Comparison of ENCODE assay signal across 9 cellular contexts in the genomic region with DNA sequence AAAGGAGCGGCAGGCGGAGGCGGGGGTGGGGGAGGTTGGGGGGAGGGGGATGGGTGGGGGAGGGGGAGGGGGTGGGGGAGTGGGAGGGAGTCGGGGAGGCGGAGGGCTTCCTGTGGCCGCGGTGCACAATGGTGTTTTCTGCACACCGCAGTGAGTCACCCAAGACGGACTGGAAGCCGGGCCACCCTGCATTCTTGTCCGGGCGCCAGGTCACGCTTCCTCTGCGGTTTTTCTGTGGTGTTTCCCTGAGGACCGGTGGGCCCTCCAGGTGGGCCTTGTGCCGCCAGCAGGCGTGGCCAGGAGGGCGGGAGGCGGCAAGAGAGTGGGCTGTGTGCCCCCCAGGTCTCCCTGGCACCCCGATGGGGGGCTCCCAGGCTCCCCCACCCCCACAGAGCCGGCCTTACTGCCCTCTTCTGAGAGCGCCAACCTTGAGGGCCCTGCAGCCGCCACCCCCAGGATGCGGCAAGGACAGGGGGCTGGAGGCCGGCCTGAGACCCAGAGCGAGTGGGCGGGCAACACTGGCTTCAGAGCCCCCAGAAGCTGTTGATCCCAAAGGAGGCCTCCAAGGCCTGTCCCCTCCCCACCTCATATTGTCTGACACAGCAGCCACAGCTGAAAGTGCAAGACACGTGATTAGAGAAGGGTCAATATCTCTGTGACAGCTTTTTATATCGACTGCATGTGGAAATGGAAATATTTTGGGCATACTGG. TPM values are rescaled to one million over a fixed set of nuclear protein-coding genes. Genes with fewer than 3 reads are reported as not detected.
A peak's percentile ranks its signal among the peaks of the same experiment; 100 is the strongest.
DNase-seq lines count a peak whose midpoint lies in the region; ATAC-seq, FAIRE-seq and TF ChIP-seq lines count a peak whose summit lies in the region.
"Had no signal": no experiment of that assay in that cellular context is flagged by ENCODE, and none has a peak within 500 bp of the region (broad histone marks: within the 10 kb centered on the region; RNA-seq: fewer than 3 reads in every experiment).

No MANE protein-coding gene starts in this region.

- H3K9me3 ChIP-seq in naive thymus-derived CD4-positive, alpha-beta T cell (ENCODE audit: control insufficient read depth in 2 of 3, low read length in 3 of 3): no peaks in the 10 kb centered on the region

- CTCF ChIA-PET in naive thymus-derived CD4-positive, alpha-beta T cell (lab: Charles Lee): no interaction called here

- intact Hi-C loops in naive thymus-derived CD4-positive, alpha-beta T cell (cut with micrococcal nuclease): no loop called here

- peak overlapping the region in 2 of 10 donors; percentile 33 to 56 for H3K4me3 Mint-ChIP-seq in naive thymus-derived CD4-positive, alpha-beta T cell

- H3K4me1 Mint-ChIP-seq in naive thymus-derived CD4-positive, alpha-beta T cell: peaks cover 0 to 17% (median 5%) of the 10 kb centered on the region in 7 donors

- H3K9me3 Mint-ChIP-seq in naive thymus-derived CD4-positive, alpha-beta T cell: no peaks in the 10 kb centered on the region

- TF ChIP-seq CTCF in D721Med (IDR thresholded peaks at IDR 0.05; ENCODE audit: insufficient read depth, missing control alignments): no peak

- H3K36me3 Mint-ChIP-seq in naive thymus-derived CD4-positive, alpha-beta T cell: peaks cover 0 to 6% (median 0%) of the 10 kb centered on the region in 5 donors

- no peaks in the 10 kb centered on the region for H3K36me3 ChIP-seq in naive thymus-derived CD4-positive, alpha-beta T cell (ENCODE audit: control insufficient read depth in 2 of 3, insufficient read depth in 3 of 3, low read length in 3 of 3)

- no peak overlapping the region for H3K4me3 ChIP-seq in naive thymus-derived CD4-positive, alpha-beta T cell (ENCODE audit: low read length)

- ATAC-seq in naive thymus-derived CD4-positive, alpha-beta T cell: peak; percentile 55

- peak; percentile 20 for DNase-seq in stimulated activated naive CD4-positive, alpha-beta T cell treated with Interleukin-2 at 50 U/mL for 16 hours (lab: John Stamatoyannopoulos, UW)
- no peak for DNase-seq in stimulated activated naive CD4-positive, alpha-beta T cell (lab: John Stamatoyannopoulos, UW)
- DNase-seq in RPMI7951 (ENCODE audit: low read depth) (peak; percentile 88), dermis blood vessel endothelial cell (peak; percentile 97), cerebellar nuclear complex (lab: John Stamatoyannopoulos, UW) (no peak), D721Med (ENCODE audit: insufficient read length, low spot score) (no peak), DMS153 treated with DMSO at 0.1 percent for 48 hours (lab: John Stamatoyannopoulos, UW; ENCODE audit: unreplicated experiment) (no peak)
- DNase-seq in naive thymus-derived CD4-positive, alpha-beta T cell: peak in 1 of 9 donors; percentile 47

- no peaks in the 10 kb centered on the region for H3K27me3 ChIP-seq in naive thymus-derived CD4-positive, alpha-beta T cell (ENCODE audit: control insufficient read depth in 2 of 2, insufficient read depth in 2 of 2, low read length in 2 of 2)

- H3K27me3 Mint-ChIP-seq in naive thymus-derived CD4-positive, alpha-beta T cell: no peaks in the 10 kb centered on the region

- peaks cover 3% of the 10 kb centered on the region in 2 donors for H3K4me1 ChIP-seq in naive thymus-derived CD4-positive, alpha-beta T cell (ENCODE audit: control insufficient read depth in 2 of 2, insufficient read depth in 2 of 2, low read length in 2 of 2)

- no peak overlapping the region for H3K27ac ChIP-seq in naive thymus-derived CD4-positive, alpha-beta T cell (ENCODE audit: low read depth, low read length)

- no peak overlapping the region for H3K27ac Mint-ChIP-seq in naive thymus-derived CD4-positive, alpha-beta T cell

- no peak for FAIRE-seq in D721Med (lab: Jason Lieb, UNC)
- FAIRE-seq: G401.6 had no signal

- POLR2A ChIA-PET in naive thymus-derived CD4-positive, alpha-beta T cell (lab: Charles Lee): interaction anchor here (0.7 kb wide), 1 partner anchor 11 kb away, joined by 5 read pairs; no protein-coding TSS in a partner anchor

RNA-seq across cellular contexts. Expression of gene EXD3, which starts 11.1 kb away (rescaled TPM):
- 0.24 and 1.3 TPM in 2 replicates for total RNA-seq in RPMI7951 (2014; rRNA removed; shearing (Covaris generic))
- total RNA-seq in dermis blood vessel endothelial cell: 32.9 and 43.1 TPM in 2 replicates
- 10 to 100 TPM; 11.7 to 27.2 (median 24.7) TPM for total RNA-seq in naive thymus-derived CD4-positive, alpha-beta T cell
- 1 to 10 TPM; 3.5 to 7.6 TPM for polyA plus RNA-seq in naive thymus-derived CD4-positive, alpha-beta T cell

RNA-seq across cellular contexts. Expression of gene NOXA1, which starts 11.4 kb away (rescaled TPM):
- not detected in 2 replicates for total RNA-seq in RPMI7951 (2014; rRNA removed; shearing (Covaris generic))
- total RNA-seq in dermis blood vessel endothelial cell: 1.5 and 2.6 TPM in 2 replicates
- 10 to 100 TPM in 2 of 5 experiments, 1 to 10 TPM in 2, under 1 TPM in 1; 0.94 to 11.1 (median 6.0) TPM for total RNA-seq in naive thymus-derived CD4-positive, alpha-beta T cell
- 1 to 10 TPM in 1 of 2 donors, under 1 TPM in 1; 0.73 to 2.6 TPM for polyA plus RNA-seq in naive thymus-derived CD4-positive, alpha-beta T cell

RNA-seq across cellular contexts. Expression of gene ENTPD8, which starts 29.3 kb away (rescaled TPM):
- not detected in 2 replicates for total RNA-seq in RPMI7951 (2014; rRNA removed; shearing (Covaris generic))
- 0.23 and 0.34 TPM in 2 replicates for total RNA-seq in dermis blood vessel endothelial cell
- total RNA-seq in naive thymus-derived CD4-positive, alpha-beta T cell: not detected
- polyA plus RNA-seq in naive thymus-derived CD4-positive, alpha-beta T cell: not detected

RNA-seq across cellular contexts. Expression of gene NSMF, which starts 47.3 kb away (rescaled TPM):
- total RNA-seq in RPMI7951 (2014; rRNA removed; shearing (Covaris generic)): 11.9 and 12.7 TPM in 2 replicates
- total RNA-seq in dermis blood vessel endothelial cell: 32.7 and 32.8 TPM in 2 replicates
- 10 to 100 TPM; 22.9 to 92.0 (median 57.3) TPM for total RNA-seq in naive thymus-derived CD4-positive, alpha-beta T cell
- polyA plus RNA-seq in naive thymus-derived CD4-positive, alpha-beta T cell: 10 to 100 TPM; 10.9 to 21.4 TPM

Comparison
In these comparisons a context has a peak if more than half of its experiments do, and no peak if none do; other contexts are left out.
1. DNase-seq: peak in stimulated activated naive CD4-positive, alpha-beta T cell treated with Interleukin-2 at 50 U/mL for 16 hours (single experiment), RPMI7951 (single experiment) and dermis blood vessel endothelial cell (single experiment); none in stimulated activated naive CD4-positive, alpha-beta T cell (0 of 6), cerebellar nuclear complex (0 of 2), D721Med (single experiment) and DMS153 treated with DMSO at 0.1 percent for 48 hours (single experiment).